ENCODE assay signal across 11 cellular contexts in genomic region chr19:13790354-13790753, GRCh38. TPM values are rescaled to one million over a fixed set of nuclear protein-coding genes. Genes with fewer than 3 reads are reported as not detected.
DNase-seq lines count a peak whose midpoint lies in the region; ATAC-seq lines count a peak whose summit lies in the region.
"Had no signal": no experiment of that assay in that cellular context is flagged by ENCODE, and none has a peak within 500 bp of the region (broad histone marks: within the 10 kb centered on the region; RNA-seq: fewer than 3 reads in every experiment).

No MANE protein-coding gene starts in this region.

- no peak for ATAC-seq in activated naive CD4-positive, alpha-beta T cell treated with anti-CD3 and anti-CD28 coated beads, Interleukin-2, amount 50 U/mL, for 72 hours
- no peak for ATAC-seq in stimulated activated effector memory CD8-positive, alpha-beta T cell treated with anti-CD3 and anti-CD28 coated beads, Interleukin-12 subunit alpha, Interleukin-12 subunit beta, amount 100 ng/mL, for 72 hours
- ATAC-seq in GM21360 (IDR thresholded peaks at IDR 0.05; ENCODE audit: unreplicated experiment), result no peak
- ATAC-seq: body of pancreas had no signal

- no peak for DNase-seq in activated naive CD4-positive, alpha-beta T cell treated with anti-CD3 and anti-CD28 coated beads, Interleukin-2, amount 10 ng/mL, durations not matched to agents 7 days and 5 days
- no peak for DNase-seq in activated naive CD4-positive, alpha-beta T cell treated with anti-CD3 and anti-CD28 coated beads, Interleukin-2, amount 50 U/mL, for 72 hours (ENCODE audit: low spot score in 2 of 2)
- DNase-seq in RPMI7951 (ENCODE audit: low read depth) (peak; percentile 61), SK-N-DZ (ENCODE audit: low spot score) (no peak), occipital lobe (lab: John Stamatoyannopoulos, UW) (no peak)
- peak; percentile 40 for DNase-seq in central memory CD4-positive, alpha-beta T cell
- peak in 1 of 2 donors; percentile 57 for DNase-seq in stimulated activated effector memory CD8-positive, alpha-beta T cell treated with anti-CD3 and anti-CD28 coated beads, Interleukin-12 subunit alpha, Interleukin-12 subunit beta, amount 100 ng/mL, for 72 hours (ENCODE audit: low spot score in 2 of 2)
- DNase-seq: body of pancreas; Karpas-422; stimulated activated naive CD4-positive, alpha-beta T cell had no signal

- no peaks in the 10 kb centered on the region for H3K27me3 Mint-ChIP-seq in activated naive CD4-positive, alpha-beta T cell treated with anti-CD3 and anti-CD28 coated beads, Interleukin-2, amount 10 ng/mL, durations not matched to agents 7 days and 5 days

- H3K4me3 Mint-ChIP-seq in activated naive CD4-positive, alpha-beta T cell treated with anti-CD3 and anti-CD28 coated beads, Interleukin-2, amount 10 ng/mL, durations not matched to agents 7 days and 5 days, result no peak overlapping the region
- peak overlapping the region; percentile 47 for H3K4me3 Mint-ChIP-seq in stimulated activated effector memory CD8-positive, alpha-beta T cell treated with anti-CD3 and anti-CD28 coated beads, Interleukin-12 subunit alpha, Interleukin-12 subunit beta, amount 100 ng/mL, for 72 hours

- H3K9me3 Mint-ChIP-seq in activated naive CD4-positive, alpha-beta T cell treated with anti-CD3 and anti-CD28 coated beads, Interleukin-2, amount 10 ng/mL, durations not matched to agents 7 days and 5 days, result no peaks in the 10 kb centered on the region
- no peaks in the 10 kb centered on the region for H3K9me3 Mint-ChIP-seq in activated naive CD4-positive, alpha-beta T cell treated with anti-CD3 and anti-CD28 coated beads, Interleukin-2, amount 50 U/mL, for 72 hours
- H3K9me3 Mint-ChIP-seq in stimulated activated effector memory CD8-positive, alpha-beta T cell treated with anti-CD3 and anti-CD28 coated beads, Interleukin-12 subunit alpha, Interleukin-12 subunit beta, amount 100 ng/mL, for 72 hours, result no peaks in the 10 kb centered on the region

- CTCF ChIA-PET in activated naive CD4-positive, alpha-beta T cell treated with anti-CD3 and anti-CD28 coated beads, Interleukin-2, amount 10 ng/mL, durations not matched to agents 7 days and 5 days (lab: Charles Lee), result interaction anchor here (9.1 kb wide), 1 partner anchor 73 kb away, joined by 150 read pairs; no protein-coding TSS in a partner anchor

- H3K4me1 Mint-ChIP-seq in activated naive CD4-positive, alpha-beta T cell treated with anti-CD3 and anti-CD28 coated beads, Interleukin-2, amount 10 ng/mL, durations not matched to agents 7 days and 5 days, result peaks cover 51% of the 10 kb centered on the region
- H3K4me1 Mint-ChIP-seq in stimulated activated effector memory CD8-positive, alpha-beta T cell treated with anti-CD3 and anti-CD28 coated beads, Interleukin-12 subunit alpha, Interleukin-12 subunit beta, amount 100 ng/mL, for 72 hours, result peaks cover 38% of the 10 kb centered on the region

- peak overlapping the region; percentile 72 for H3K27ac Mint-ChIP-seq in activated naive CD4-positive, alpha-beta T cell treated with anti-CD3 and anti-CD28 coated beads, Interleukin-2, amount 10 ng/mL, durations not matched to agents 7 days and 5 days
- no peak overlapping the region for H3K27ac Mint-ChIP-seq in activated naive CD4-positive, alpha-beta T cell treated with anti-CD3 and anti-CD28 coated beads, Interleukin-2, amount 50 U/mL, for 72 hours
- peak overlapping the region; percentile 91 for H3K27ac Mint-ChIP-seq in stimulated activated effector memory CD8-positive, alpha-beta T cell treated with anti-CD3 and anti-CD28 coated beads, Interleukin-12 subunit alpha, Interleukin-12 subunit beta, amount 100 ng/mL, for 72 hours

- H3K36me3 Mint-ChIP-seq in activated naive CD4-positive, alpha-beta T cell treated with anti-CD3 and anti-CD28 coated beads, Interleukin-2, amount 10 ng/mL, durations not matched to agents 7 days and 5 days, result peaks cover 5% of the 10 kb centered on the region
- peaks cover 0 to 5% of the 10 kb centered on the region in 2 donors for H3K36me3 Mint-ChIP-seq in activated naive CD4-positive, alpha-beta T cell treated with anti-CD3 and anti-CD28 coated beads, Interleukin-2, amount 50 U/mL, for 72 hours
- H3K36me3 Mint-ChIP-seq in stimulated activated effector memory CD8-positive, alpha-beta T cell treated with anti-CD3 and anti-CD28 coated beads, Interleukin-12 subunit alpha, Interleukin-12 subunit beta, amount 100 ng/mL, for 72 hours, result peaks cover 11% of the 10 kb centered on the region

RNA-seq across cellular contexts. Expression of gene ZSWIM4, which starts 4.9 kb away (rescaled TPM):
- total RNA-seq in activated naive CD4-positive, alpha-beta T cell treated with anti-CD3 and anti-CD28 coated beads, Interleukin-2, amount 50 U/mL, for 72 hours, result 1 to 10 TPM; 6.3 to 8.8 TPM
- 2.8 TPM in 2 replicates for total RNA-seq in RPMI7951 (2014; rRNA removed; shearing (Covaris generic))
- polyA plus RNA-seq in SK-N-DZ (2014; cell fraction: cytosol; rRNA removed), result 6.1 and 6.4 TPM in 2 replicates
- polyA plus RNA-seq in SK-N-DZ (2014; cell fraction: nucleus; rRNA removed), result 4.0 and 11.4 TPM in 2 replicates
- total RNA-seq in occipital lobe, result 11.1 TPM

RNA-seq across cellular contexts. Expression of gene C19orf53, which starts 16.1 kb away (rescaled TPM):
- total RNA-seq in activated naive CD4-positive, alpha-beta T cell treated with anti-CD3 and anti-CD28 coated beads, Interleukin-2, amount 50 U/mL, for 72 hours, result 100 to 1,000 TPM in 1 of 2 donors, 10 to 100 TPM in 1; 92.3 to 134 TPM
- 213 and 223 TPM in 2 replicates for total RNA-seq in RPMI7951 (2014; rRNA removed; shearing (Covaris generic))
- 73.6 and 75.3 TPM in 2 replicates for polyA plus RNA-seq in SK-N-DZ (2014; cell fraction: cytosol; rRNA removed)
- 52.5 and 73.6 TPM in 2 replicates for polyA plus RNA-seq in SK-N-DZ (2014; cell fraction: nucleus; rRNA removed)
- total RNA-seq in occipital lobe, result 15.8 TPM

RNA-seq across cellular contexts. Expression of gene MRI1, which starts 26.0 kb away (rescaled TPM):
- 10 to 100 TPM; 39.5 to 46.4 TPM for total RNA-seq in activated naive CD4-positive, alpha-beta T cell treated with anti-CD3 and anti-CD28 coated beads, Interleukin-2, amount 50 U/mL, for 72 hours
- 24.9 and 52.5 TPM in 2 replicates for total RNA-seq in RPMI7951 (2014; rRNA removed; shearing (Covaris generic))
- 38.5 and 40.1 TPM in 2 replicates for polyA plus RNA-seq in SK-N-DZ (2014; cell fraction: cytosol; rRNA removed)
- polyA plus RNA-seq in SK-N-DZ (2014; cell fraction: nucleus; rRNA removed), result 104 and 138 TPM in 2 replicates
- total RNA-seq in occipital lobe, result 16.4 TPM

Comparison
In these comparisons a context has a peak if more than half of its experiments do, and no peak if none do; other contexts are left out.
1. H3K27ac Mint-ChIP-seq: peak in activated naive CD4-positive, alpha-beta T cell treated with anti-CD3 and anti-CD28 coated beads, Interleukin-2, amount 10 ng/mL, durations not matched to agents 7 days and 5 days (single experiment) and stimulated activated effector memory CD8-positive, alpha-beta T cell treated with anti-CD3 and anti-CD28 coated beads, Interleukin-12 subunit alpha, Interleukin-12 subunit beta, amount 100 ng/mL, for 72 hours (single experiment); none in activated naive CD4-positive, alpha-beta T cell treated with anti-CD3 and anti-CD28 coated beads, Interleukin-2, amount 50 U/mL, for 72 hours (0 of 2).
2. DNase-seq: peak in RPMI7951 (single experiment) and central memory CD4-positive, alpha-beta T cell (single experiment); none in activated naive CD4-positive, alpha-beta T cell treated with anti-CD3 and anti-CD28 coated beads, Interleukin-2, amount 10 ng/mL, durations not matched to agents 7 days and 5 days (single experiment), activated naive CD4-positive, alpha-beta T cell treated with anti-CD3 and anti-CD28 coated beads, Interleukin-2, amount 50 U/mL, for 72 hours (0 of 2), SK-N-DZ (single experiment) and occipital lobe (single experiment).